ENCODE assay signal across 22 cellular contexts in the genomic region with DNA sequence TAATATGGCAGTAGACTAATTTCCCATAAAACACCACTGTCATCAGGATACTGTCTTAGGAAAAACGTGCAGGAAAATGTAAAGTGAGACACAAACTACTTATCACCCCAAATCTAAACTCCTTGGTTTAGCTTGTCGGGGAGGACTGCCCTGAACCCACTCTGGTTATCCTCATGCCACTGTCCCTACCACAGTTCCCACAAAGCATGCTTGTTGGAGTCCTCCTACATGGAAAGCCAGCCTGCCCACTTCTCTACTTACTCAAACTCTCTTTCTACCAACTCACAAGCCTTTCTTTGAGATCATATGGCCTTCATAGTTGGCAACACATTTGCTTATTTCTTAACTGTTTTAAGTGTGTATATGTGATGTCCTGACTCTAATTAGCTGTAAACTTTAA.
DNase-seq lines count a peak whose midpoint lies in the region; ATAC-seq, FAIRE-seq and TF ChIP-seq lines count a peak whose summit lies in the region.
"Had no signal": no experiment of that assay in that cellular context is flagged by ENCODE, and none has a peak within 500 bp of the region (broad histone marks: within the 10 kb centered on the region; RNA-seq: fewer than 3 reads in every experiment).

No MANE protein-coding gene starts in this region.

- CTCF ChIA-PET in K562 (lab: Yijun Ruan, JAX; ENCODE audit: low intra/inter-chr PET ratio): no interaction called here

- H3K9me3 ChIP-seq in K562 (replicated peaks; ENCODE audit: control insufficient read depth, insufficient read depth, low read depth, low read length) (no peaks in the 10 kb centered on the region), upper lobe of right lung (no peaks in the 10 kb centered on the region)
- H3K9me3 ChIP-seq: BE2C, Caco-2, HAP-1, MG63 had no signal

- peak overlapping the region; percentile 77 for H3K27ac Mint-ChIP-seq in activated naive CD4-positive, alpha-beta T cell treated with anti-CD3 and anti-CD28 coated beads, Interleukin-2, amount 50 U/mL, for 24 hours
- H3K27ac Mint-ChIP-seq in activated naive CD4-positive, alpha-beta T cell treated with anti-CD3 and anti-CD28 coated beads, Interleukin-2, amount 50 U/mL, for 72 hours: no peak overlapping the region
- peak overlapping the region; percentile 53 for H3K27ac Mint-ChIP-seq in stimulated activated effector memory CD8-positive, alpha-beta T cell treated with anti-CD3 and anti-CD28 coated beads, Interleukin-12 subunit alpha, Interleukin-12 subunit beta, amount 100 ng/mL, for 72 hours
- H3K27ac Mint-ChIP-seq: CD4-positive, alpha-beta T cell had no signal

- BruUV-seq in K562 (replicated peaks; lab: Mats Ljungman, UMichigan): no TSS peak

- WGBS in K562 (ENCODE audit: insufficient coverage, low coverage, missing lambda C conversion rate): 3% methylated on average over 2 of the region's 2 CpGs

- no peak for TF ChIP-seq RAD21 in K562 (CRISPR knock-in tag; conservative IDR thresholded peaks at IDR 0.05 in 1 of 2, IDR thresholded peaks at IDR 0.05 in 1 of 2)

- no peak for TF ChIP-seq EP300 in K562 (IDR thresholded peaks at IDR 0.05; ENCODE audit: low read length)

- in situ Hi-C loops in K562 (cut with MboI): no loop called here

- H3K4me2 ChIP-seq in K562 (ENCODE audit: insufficient read depth, low read length): no peak overlapping the region

- ATAC-seq in activated naive CD4-positive, alpha-beta T cell treated with anti-CD3 and anti-CD28 coated beads, Interleukin-2, amount 50 U/mL, for 72 hours: no peak
- ATAC-seq in K562 (no peak), upper lobe of right lung (no peak)
- no peak for ATAC-seq in stimulated activated effector memory CD8-positive, alpha-beta T cell treated with anti-CD3 and anti-CD28 coated beads, Interleukin-12 subunit alpha, Interleukin-12 subunit beta, amount 100 ng/mL, for 72 hours
- ATAC-seq: PC-3 had no signal

- H3K27me3 ChIP-seq in K562 (ENCODE audit: control insufficient read depth in 2 of 2, insufficient read depth in 2 of 2, low read length in 2 of 2): no peaks in the 10 kb centered on the region
- no peaks in the 10 kb centered on the region for H3K27me3 ChIP-seq in upper lobe of right lung
- H3K27me3 ChIP-seq: BE2C, MG63 had no signal

- POLR2A ChIA-PET in K562 (lab: Yijun Ruan, JAX): interaction anchor here (0.6 to 2.1 kb wide), 3 partner anchors 11 to 17 kb away, joined by 3 to 6 read pairs (median 5); no protein-coding TSS in a partner anchor

- intact Hi-C loops in K562 (cut with micrococcal nuclease): no loop called here
- intact Hi-C loops in upper lobe of right lung (cut with DNase I): no loop called here

- H3K4me3 ChIP-seq in K562 (no peak overlapping the region), upper lobe of right lung (no peak overlapping the region)
- H3K4me3 ChIP-seq: GM23248, HAP-1, MG63 had no signal

- H3K79me2 ChIP-seq in K562 (ENCODE audit: control insufficient read depth, insufficient read depth, low read length): no peaks in the 10 kb centered on the region

- no peak for TF ChIP-seq CTCF in VCaP (conservative IDR thresholded peaks at IDR 0.05)
- no peak for TF ChIP-seq CTCF in K562 (IDR thresholded peaks at IDR 0.05 in 2 of 3, conservative IDR thresholded peaks at IDR 0.05 in 1 of 3; ENCODE audit: insufficient read depth in 2 of 3, low read depth in 1 of 3, low read length in 3 of 3)
- no peak for TF ChIP-seq CTCF in upper lobe of right lung (IDR thresholded peaks at IDR 0.05)

- no peaks in the 10 kb centered on the region for H3K9me1 ChIP-seq in K562 (ENCODE audit: control insufficient read depth, insufficient read depth, low read length)

- no peaks in the 10 kb centered on the region for H3K27me3 Mint-ChIP-seq in activated naive CD4-positive, alpha-beta T cell treated with anti-CD3 and anti-CD28 coated beads, Interleukin-2, amount 50 U/mL, for 24 hours
- H3K27me3 Mint-ChIP-seq: CD4-positive, alpha-beta T cell had no signal

- TF ChIP-seq POLR2A in K562 (conservative IDR thresholded peaks at IDR 0.05): no peak

- H3K27ac ChIP-seq in VCaP (peak overlapping the region; percentile 93), K562 (ENCODE audit: extremely low read depth, low read depth, low read length) (no peak overlapping the region), upper lobe of right lung (no peak overlapping the region)
- H3K27ac ChIP-seq: GM23248, HL-60, RWPE1 had no signal

- peaks cover 32% of the 10 kb centered on the region for H3K36me3 Mint-ChIP-seq in activated naive CD4-positive, alpha-beta T cell treated with anti-CD3 and anti-CD28 coated beads, Interleukin-2, amount 50 U/mL, for 24 hours
- H3K36me3 Mint-ChIP-seq in activated naive CD4-positive, alpha-beta T cell treated with anti-CD3 and anti-CD28 coated beads, Interleukin-2, amount 50 U/mL, for 72 hours: peaks cover 13 to 24% of the 10 kb centered on the region in 2 donors
- H3K36me3 Mint-ChIP-seq in stimulated activated effector memory CD8-positive, alpha-beta T cell treated with anti-CD3 and anti-CD28 coated beads, Interleukin-12 subunit alpha, Interleukin-12 subunit beta, amount 100 ng/mL, for 72 hours: peaks cover 13% of the 10 kb centered on the region

- H3K9ac ChIP-seq in K562 (ENCODE audit: insufficient read depth in 1 of 2, low read depth in 2 of 2, low read length in 2 of 2): no peak overlapping the region
- H3K9ac ChIP-seq: GM23248 had no signal

- no peaks in the 10 kb centered on the region for H4K20me1 ChIP-seq in K562 (replicated peaks; ENCODE audit: control insufficient read depth, insufficient read depth, low read length)

- H2AFZ ChIP-seq in K562 (ENCODE audit: low read depth, low read length): no peak overlapping the region
- H2AFZ ChIP-seq: GM23248 had no signal

- peaks cover 57% of the 10 kb centered on the region for H3K4me1 Mint-ChIP-seq in activated naive CD4-positive, alpha-beta T cell treated with anti-CD3 and anti-CD28 coated beads, Interleukin-2, amount 50 U/mL, for 24 hours
- peaks cover 27% of the 10 kb centered on the region for H3K4me1 Mint-ChIP-seq in stimulated activated effector memory CD8-positive, alpha-beta T cell treated with anti-CD3 and anti-CD28 coated beads, Interleukin-12 subunit alpha, Interleukin-12 subunit beta, amount 100 ng/mL, for 72 hours

- H3K9me3 Mint-ChIP-seq in activated naive CD4-positive, alpha-beta T cell treated with anti-CD3 and anti-CD28 coated beads, Interleukin-2, amount 50 U/mL, for 24 hours: no peaks in the 10 kb centered on the region
- H3K9me3 Mint-ChIP-seq in activated naive CD4-positive, alpha-beta T cell treated with anti-CD3 and anti-CD28 coated beads, Interleukin-2, amount 50 U/mL, for 72 hours: peaks cover 4 to 8% of the 10 kb centered on the region in 2 donors
- H3K9me3 Mint-ChIP-seq in stimulated activated effector memory CD8-positive, alpha-beta T cell treated with anti-CD3 and anti-CD28 coated beads, Interleukin-12 subunit alpha, Interleukin-12 subunit beta, amount 100 ng/mL, for 72 hours: no peaks in the 10 kb centered on the region
- H3K9me3 Mint-ChIP-seq: CD4-positive, alpha-beta T cell had no signal

- no peak overlapping the region for H3K4me3 Mint-ChIP-seq in activated naive CD4-positive, alpha-beta T cell treated with anti-CD3 and anti-CD28 coated beads, Interleukin-2, amount 50 U/mL, for 24 hours
- H3K4me3 Mint-ChIP-seq in stimulated activated effector memory CD8-positive, alpha-beta T cell treated with anti-CD3 and anti-CD28 coated beads, Interleukin-12 subunit alpha, Interleukin-12 subunit beta, amount 100 ng/mL, for 72 hours: no peak overlapping the region
- H3K4me3 Mint-ChIP-seq: CD4-positive, alpha-beta T cell had no signal

- FAIRE-seq in K562 (lab: Jason Lieb, UNC): peak; percentile 42

- no peaks in the 10 kb centered on the region for H3K36me3 ChIP-seq in K562 (ENCODE audit: control insufficient read depth, insufficient read depth, low read length)
- H3K36me3 ChIP-seq in upper lobe of right lung: peaks cover 26% of the 10 kb centered on the region
- H3K36me3 ChIP-seq: BE2C, HAP-1 had no signal

- DNase-seq in activated naive CD4-positive, alpha-beta T cell treated with anti-CD3 and anti-CD28 coated beads, Interleukin-2, amount 50 U/mL, for 72 hours (ENCODE audit: low spot score in 2 of 2): no peak
- no peak for DNase-seq in K562 (ENCODE audit: extremely low read depth in 1 of 4, low spot score in 3 of 4)
- no peak for DNase-seq in stimulated activated effector memory CD8-positive, alpha-beta T cell treated with anti-CD3 and anti-CD28 coated beads, Interleukin-12 subunit alpha, Interleukin-12 subunit beta, amount 100 ng/mL, for 72 hours (ENCODE audit: low spot score in 2 of 2)
- no peak for DNase-seq in upper lobe of right lung
- no peak for DNase-seq in foreskin melanocyte
- DNase-seq: BE2C; Caco-2; CD4-positive, alpha-beta T cell; GM23248; Karpas-422; MG63; NCI-H1092; NCI-H1436 treated with DMSO at 0.1 percent for 48 hours; NCI-H2029 treated with DMSO at 0.1 percent for 48 hours; NCI-H2171; NCI-H526; PC-3 had no signal

- H3K4me1 ChIP-seq in K562 (replicated peaks in 1 of 2; ENCODE audit: control insufficient read depth in 2 of 2, insufficient read depth in 2 of 2, low read length in 2 of 2) (no peaks in the 10 kb centered on the region), upper lobe of right lung (no peaks in the 10 kb centered on the region)
- H3K4me1 ChIP-seq: BE2C had no signal

TF ChIP-seq in K562, 482 proteins besides CTCF, POLR2A, EP300 and RAD21 (continues in another document):
- TF ChIP-seq CC2D1A (IDR thresholded peaks at IDR 0.05) (no peak), ZNF766 (CRISPR knock-in tag; conservative IDR thresholded peaks at IDR 0.05) (no peak), KAT8 (IDR thresholded peaks at IDR 0.05; ENCODE audit: low read depth) (no peak), ZNF3 (CRISPR knock-in tag; IDR thresholded peaks at IDR 0.05) (no peak), ZNF224 (CRISPR knock-in tag; IDR thresholded peaks at IDR 0.05) (no peak), TAF9B (IDR thresholded peaks at IDR 0.05; ENCODE audit: partially characterized antibody) (no peak), CREBBP (IDR thresholded peaks at IDR 0.05; ENCODE audit: low read depth, low read length) (no peak), SMAD1 (IDR thresholded peaks at IDR 0.05; ENCODE audit: low read depth, low read length, partially characterized antibody) (no peak), PTTG1 (tag; IDR thresholded peaks at IDR 0.05; ENCODE audit: low read depth) (no peak), TAF7 (tag; IDR thresholded peaks at IDR 0.05) (no peak), MYNN (IDR thresholded peaks at IDR 0.05) (no peak), MYNN (CRISPR knock-in tag; IDR thresholded peaks at IDR 0.05) (no peak), ZNF197 (CRISPR knock-in tag; IDR thresholded peaks at IDR 0.05; ENCODE audit: low read depth) (no peak)
- TF ChIP-seq, protein P1, sequence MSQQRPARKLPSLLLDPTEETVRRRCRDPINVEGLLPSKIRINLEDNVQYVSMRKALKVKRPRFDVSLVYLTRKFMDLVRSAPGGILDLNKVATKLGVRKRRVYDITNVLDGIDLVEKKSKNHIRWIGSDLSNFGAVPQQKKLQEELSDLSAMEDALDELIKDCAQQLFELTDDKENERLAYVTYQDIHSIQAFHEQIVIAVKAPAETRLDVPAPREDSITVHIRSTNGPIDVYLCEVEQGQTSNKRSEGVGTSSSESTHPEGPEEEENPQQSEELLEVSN (IDR thresholded peaks at IDR 0.05; ENCODE audit: borderline replicate concordance in 1 of 2, extremely low read depth in 1 of 2, insufficient read depth in 1 of 2, insufficient read length in 1 of 2, low read depth in 1 of 2, low read length in 1 of 2, poor library complexity in 1 of 2, severe bottlenecking in 1 of 2): no peak

Comparison
In these comparisons a context has a peak if more than half of its experiments do, and no peak if none do; other contexts are left out.
1. H3K27ac Mint-ChIP-seq: peak in activated naive CD4-positive, alpha-beta T cell treated with anti-CD3 and anti-CD28 coated beads, Interleukin-2, amount 50 U/mL, for 24 hours (single experiment) and stimulated activated effector memory CD8-positive, alpha-beta T cell treated with anti-CD3 and anti-CD28 coated beads, Interleukin-12 subunit alpha, Interleukin-12 subunit beta, amount 100 ng/mL, for 72 hours (single experiment); none in activated naive CD4-positive, alpha-beta T cell treated with anti-CD3 and anti-CD28 coated beads, Interleukin-2, amount 50 U/mL, for 72 hours (0 of 2).